Comparison of ENCODE assay signal across 9 cellular contexts in genomic region chr1:232635778-232636356, GRCh38. TPM values are rescaled to one million over a fixed set of nuclear protein-coding genes. Genes with fewer than 3 reads are reported as not detected.
DNase-seq lines count a peak whose midpoint lies in the region; ATAC-seq, FAIRE-seq and TF ChIP-seq lines count a peak whose summit lies in the region.
"Had no signal": no experiment of that assay in that cellular context is flagged by ENCODE, and none has a peak within 500 bp of the region (broad histone marks: within the 10 kb centered on the region; RNA-seq: fewer than 3 reads in every experiment).

No MANE protein-coding gene starts in this region.

- no peaks in the 10 kb centered on the region for H3K36me3 ChIP-seq in brain microvascular endothelial cell (replicated peaks)
- no peaks in the 10 kb centered on the region for H3K36me3 ChIP-seq in kidney (ENCODE audit: control insufficient read depth in 1 of 2, insufficient read depth in 2 of 2, low read length in 2 of 2)

- peak; percentile 81 for ATAC-seq in HG03442 (IDR thresholded peaks at IDR 0.05; ENCODE audit: unreplicated experiment)

- H3K9me3 Mint-ChIP-seq in type B pancreatic cell = no peaks in the 10 kb centered on the region
- H3K9me3 Mint-ChIP-seq: IgD-negative memory B cell had no signal

- H3K27ac Mint-ChIP-seq in type B pancreatic cell = no peak overlapping the region
- H3K27ac Mint-ChIP-seq: IgD-negative memory B cell had no signal

- peaks cover 4% of the 10 kb centered on the region for H3K4me1 Mint-ChIP-seq in type B pancreatic cell (ENCODE audit: unreplicated experiment)

- no peak overlapping the region for H3K9ac ChIP-seq in kidney (ENCODE audit: low read length in 2 of 2)

- no peaks in the 10 kb centered on the region for H3K9me3 ChIP-seq in kidney (ENCODE audit: control insufficient read depth in 1 of 2, low read length in 2 of 2)

- H3K4me1 ChIP-seq in kidney (ENCODE audit: control insufficient read depth in 1 of 2, insufficient read depth in 1 of 2, low read depth in 1 of 2, low read length in 2 of 2) = no peaks in the 10 kb centered on the region

- 1% methylated on average over 3 of the region's 3 CpGs for WGBS in lower leg skin, 2 donors

- FAIRE-seq in GM19239 (lab: Jason Lieb, UNC) = peak; percentile 84
- peak; percentile 78 for FAIRE-seq in kidney (lab: Jason Lieb, UNC)

- intact Hi-C loops in kidney (cut with DNase I) (loop anchor here (5.0 kb wide), 1 partner anchor 601 kb away; no protein-coding TSS in a partner anchor), lower leg skin (cut with DNase I; ENCODE audit: low total_unique reads) (no loop called here)

- H3K27ac ChIP-seq in brain microvascular endothelial cell = no peak overlapping the region
- no peak overlapping the region for H3K27ac ChIP-seq in kidney (ENCODE audit: low read depth in 2 of 2, low read length in 2 of 2)

- DNase-seq in COLO829 (ENCODE audit: low spot score) (peak; percentile 71), GM19239 (ENCODE audit: insufficient read length, low spot score) (no peak), NCI-H510A treated with DMSO at 0.1 percent for 48 hours (lab: John Stamatoyannopoulos, UW) (peak; percentile 76), brain microvascular endothelial cell (no peak), kidney (no peak), type B pancreatic cell (ENCODE audit: extremely low spot score, unreplicated experiment) (no peak), lower leg skin (ENCODE audit: low spot score in 2 of 2) (no peak)

- peaks cover 7% of the 10 kb centered on the region for H3K27me3 ChIP-seq in brain microvascular endothelial cell (replicated peaks)

- no peak overlapping the region for H3K4me3 Mint-ChIP-seq in type B pancreatic cell
- H3K4me3 Mint-ChIP-seq: IgD-negative memory B cell had no signal

- no peaks in the 10 kb centered on the region for H3K36me3 Mint-ChIP-seq in type B pancreatic cell
- H3K36me3 Mint-ChIP-seq: IgD-negative memory B cell had no signal

- TF ChIP-seq CTCF in brain microvascular endothelial cell (IDR thresholded peaks at IDR 0.05; ENCODE audit: low read depth, low read length, missing control alignments) = peak; percentile 53
- peak; percentile 61 for TF ChIP-seq CTCF in kidney (IDR thresholded peaks at IDR 0.05; ENCODE audit: borderline replicate concordance, extremely low read depth, insufficient read depth)
- TF ChIP-seq CTCF in type B pancreatic cell (conservative IDR thresholded peaks at IDR 0.05) = peak; percentile 93
- no peak for TF ChIP-seq CTCF in lower leg skin (IDR thresholded peaks at IDR 0.05)

- no peak overlapping the region for H3K4me3 ChIP-seq in brain microvascular endothelial cell (ENCODE audit: low read depth, low read length)
- no peak overlapping the region for H3K4me3 ChIP-seq in kidney (ENCODE audit: low read length in 2 of 2)
- H3K4me3 ChIP-seq in lower leg skin (ENCODE audit: low read depth, poor library complexity, severe bottlenecking) = no peak overlapping the region

- no peak for TF ChIP-seq POLR2A in lower leg skin (IDR thresholded peaks at IDR 0.05)

- in situ Hi-C loops in brain microvascular endothelial cell (cut with HindIII; ENCODE audit: low pct_ligation_motif_present, low sequenced_read_pairs) = no loop called here

- H3K27me3 Mint-ChIP-seq in type B pancreatic cell = peaks cover 4% of the 10 kb centered on the region

RNA-seq across cellular contexts. Expression of gene SIPA1L2, which starts 5.9 kb away (rescaled TPM):
- total RNA-seq in kidney = 20.2 TPM
- polyA plus RNA-seq in kidney (ENCODE audit: insufficient read depth, low read depth, low replicate concordance) = 4.0 TPM
- 35.6 and 45.6 TPM in 2 replicates for total RNA-seq in type B pancreatic cell (ENCODE audit: low replicate concordance)
- total RNA-seq in lower leg skin = 10 to 100 TPM in 3 of 4 donors, 1 to 10 TPM in 1; 8.9 to 22.6 (median 16.6) TPM
- polyA plus RNA-seq: IgD-negative memory B cell had no signal

Comparison
In these comparisons a context has a peak if more than half of its experiments do, and no peak if none do; other contexts are left out.
1. DNase-seq: peak in COLO829 (single experiment) and NCI-H510A treated with DMSO at 0.1 percent for 48 hours (single experiment); none in GM19239 (single experiment), brain microvascular endothelial cell (single experiment), kidney (single experiment), type B pancreatic cell (single experiment) and lower leg skin (0 of 2).
2. CTCF ChIP-seq: peak in brain microvascular endothelial cell (single experiment), kidney (single experiment) and type B pancreatic cell (single experiment); none in lower leg skin (0 of 3).